7 cellular contexts compared by ENCODE assay signal in genomic region chrX:136496359-136496767, GRCh38. TPM values are rescaled to one million over a fixed set of nuclear protein-coding genes. Genes with fewer than 3 reads are reported as not detected.
DNase-seq lines count a peak whose midpoint lies in the region; ATAC-seq and TF ChIP-seq lines count a peak whose summit lies in the region.

No MANE protein-coding gene starts in this region.

- H3K27me3 Mint-ChIP-seq in T-cell: peaks cover 3 to 17% of the 10 kb centered on the region in 2 donors

- peak overlapping the region; percentile 94 for H3K27ac ChIP-seq in GM23248
- H3K27ac ChIP-seq in foreskin keratinocyte: peak overlapping the region; percentile 92
- peak overlapping the region; percentile 83 to 97 (median 96) for H3K27ac ChIP-seq in spleen

- no peaks in the 10 kb centered on the region for H3K27me3 ChIP-seq in GM23248 (replicated peaks; ENCODE audit: insufficient read depth)
- H3K27me3 ChIP-seq in foreskin keratinocyte: no peaks in the 10 kb centered on the region
- peaks cover 0 to 1% (median 0%) of the 10 kb centered on the region in 7 donors for H3K27me3 ChIP-seq in spleen (replicated peaks in 1 of 7)

- H4K20me1 ChIP-seq in GM23248 (ENCODE audit: insufficient read depth): no peaks in the 10 kb centered on the region

- CTCF ChIA-PET in T-cell (lab: Charles Lee): no interaction called here

- no peak for TF ChIP-seq CTCF in foreskin keratinocyte (conservative IDR thresholded peaks at IDR 0.05)
- TF ChIP-seq CTCF in spleen (IDR thresholded peaks at IDR 0.05 in 8 of 11, conservative IDR thresholded peaks at IDR 0.05 in 3 of 11): no peak

- peaks cover 27% of the 10 kb centered on the region for H3K79me2 ChIP-seq in GM23248 (ENCODE audit: insufficient read depth)

- H2AFZ ChIP-seq in GM23248: peak overlapping the region; percentile 98

- H3K4me1 ChIP-seq in GM23248 (ENCODE audit: insufficient read depth) (peaks cover 13% of the 10 kb centered on the region), foreskin keratinocyte (no peaks in the 10 kb centered on the region), spleen (peaks cover 0 to 30% (median 11%) of the 10 kb centered on the region in 6 donors)

- H3K4me3 Mint-ChIP-seq in T-cell: peak overlapping the region; percentile 86 to 88 (median 88)

- POLR2A ChIA-PET in T-cell (lab: Charles Lee): interaction anchor here in 1 of 2 donors (0.5 to 0.6 kb wide), 2 partner anchors 46 to 383 kb away, joined by 3 read pairs; no protein-coding TSS in a partner anchor

- no peak for DNase-seq in GM23248
- DNase-seq in T-cell: no peak
- DNase-seq in foreskin keratinocyte: no peak
- no peak for DNase-seq in spleen
- DNase-seq in UCSD-AML1 (lab: John Stamatoyannopoulos, UW; ENCODE audit: unreplicated experiment): no peak
- no peak for DNase-seq in NCI-H526 (lab: John Stamatoyannopoulos, UW)
- no peak for DNase-seq in GOT3 (lab: John Stamatoyannopoulos, UW)

- intact Hi-C loops in spleen (cut with DNase I; ENCODE audit: low total_unique reads): no loop called here

- H3K36me3 ChIP-seq in GM23248 (ENCODE audit: low read depth) (peaks cover 9% of the 10 kb centered on the region; the same call in 1 of the 2 replicates), spleen (peaks cover 0 to 19% (median 4%) of the 10 kb centered on the region in 6 donors)

- no peaks in the 10 kb centered on the region for H3K9me3 Mint-ChIP-seq in T-cell

- H3K9me2 ChIP-seq in GM23248 (ENCODE audit: insufficient read depth): no peaks in the 10 kb centered on the region

- H3K9me3 ChIP-seq in GM23248 (ENCODE audit: low read depth) (no peaks in the 10 kb centered on the region), spleen (no peaks in the 10 kb centered on the region)

- peaks cover 9% of the 10 kb centered on the region; the same call in 1 of the 2 replicates for H3F3A ChIP-seq in GM23248 (ENCODE audit: insufficient read depth)

- peaks cover 4% of the 10 kb centered on the region for H3K36me3 Mint-ChIP-seq in T-cell

- no peak for TF ChIP-seq POLR2A in spleen (IDR thresholded peaks at IDR 0.05)

- peak overlapping the region; percentile 95 to 96 for H3K27ac Mint-ChIP-seq in T-cell

- H3K4me3 ChIP-seq in GM23248 (peak overlapping the region; percentile 96), spleen (peak overlapping the region; percentile 10 to 78 (median 56))

- no peak for ATAC-seq in T-cell (replicated peaks in 1 of 4)
- ATAC-seq in foreskin keratinocyte: no peak

- H3K9ac ChIP-seq in GM23248: peak overlapping the region; percentile 94

- in situ Hi-C loops in GM23248 (cut with MboI): no loop called here

- peak overlapping the region; percentile 81 for H3K4me2 ChIP-seq in GM23248 (ENCODE audit: unreplicated experiment)

- 0% methylated on average over 9 to 12 of the region's 12 CpGs for WGBS in GM23248 (ENCODE audit: low coverage in 1 of 2, low lambda C conversion rate in 2 of 2, missing lambda C conversion rate in 2 of 2), 2 experiments
- WGBS in spleen, 5 donors: 1 to 59% (median 6%) methylated on average over 12 of the region's 12 CpGs

- H3K4me1 Mint-ChIP-seq in T-cell: peaks cover 13 to 20% (median 17%) of the 10 kb centered on the region in 3 donors

RNA-seq across cellular contexts. Expression of gene HTATSF1, which starts 1.0 kb away (rescaled TPM):
- total RNA-seq in GM23248 (2014; rRNA removed; shearing (Covaris generic)): 46.9 and 58.8 TPM in 2 replicates
- polyA plus RNA-seq in GM23248 (2016; fragmentation: Nextera tagmentation; extraction: Ambion mirVana) (51.3 and 51.5 TPM in 2 replicates), foreskin keratinocyte (19.7 and 26.5 TPM in 2 replicates), spleen (10 to 100 TPM; 15.8 to 31.1 (median 20.3) TPM)
- total RNA-seq in T-cell (10 to 100 TPM; 27.2 to 32.2 (median 28.8) TPM), foreskin keratinocyte (40.2 and 46.5 TPM in 2 replicates), spleen (10 to 100 TPM; 21.4 to 40.5 (median 27.1) TPM)

RNA-seq across cellular contexts. Expression of gene BRS3, which starts 8.6 kb away (rescaled TPM):
- total RNA-seq in GM23248 (2014; rRNA removed; shearing (Covaris generic)): not detected in 2 replicates
- not detected in 2 replicates for polyA plus RNA-seq in GM23248 (2016; fragmentation: Nextera tagmentation; extraction: Ambion mirVana)
- total RNA-seq in T-cell: not detected
- not detected in 2 replicates for total RNA-seq in foreskin keratinocyte
- polyA plus RNA-seq in foreskin keratinocyte: not detected in 2 replicates
- not detected for total RNA-seq in spleen
- not detected for polyA plus RNA-seq in spleen

RNA-seq across cellular contexts. Expression of gene VGLL1, which starts 35.7 kb away (rescaled TPM):
- total RNA-seq in GM23248 (2014; rRNA removed; shearing (Covaris generic)): not detected in 2 replicates
- polyA plus RNA-seq in GM23248 (2016; fragmentation: Nextera tagmentation; extraction: Ambion mirVana): not detected in 2 replicates
- not detected for total RNA-seq in T-cell
- total RNA-seq in foreskin keratinocyte: 5.2 and 9.2 TPM in 2 replicates
- 7.5 and 10.8 TPM in 2 replicates for polyA plus RNA-seq in foreskin keratinocyte
- total RNA-seq in spleen: not detected
- not detected for polyA plus RNA-seq in spleen
